8 cellular contexts compared by ENCODE assay signal in genomic region chr17:59848778-59849177, GRCh38. TPM values are rescaled to one million over a fixed set of nuclear protein-coding genes. Genes with fewer than 3 reads are reported as not detected.
DNase-seq lines count a peak whose midpoint lies in the region; ATAC-seq and TF ChIP-seq lines count a peak whose summit lies in the region.

No MANE protein-coding gene starts in this region.

- no peaks in the 10 kb centered on the region for H3K9me3 Mint-ChIP-seq in activated naive CD4-positive, alpha-beta T cell treated with anti-CD3 and anti-CD28 coated beads, Interleukin-2, amount 50 U/mL, for 24 hours

- intact Hi-C loops in lower leg skin (cut with DNase I; ENCODE audit: low total_unique reads) = no loop called here

- no peak overlapping the region for H3K4me3 ChIP-seq in GM12865 (ENCODE audit: low read depth, low read length)
- no peak overlapping the region for H3K4me3 ChIP-seq in lower leg skin (ENCODE audit: low read depth, poor library complexity, severe bottlenecking)

- H3K27ac Mint-ChIP-seq in activated naive CD4-positive, alpha-beta T cell treated with anti-CD3 and anti-CD28 coated beads, Interleukin-2, amount 50 U/mL, for 24 hours = peak overlapping the region; percentile 95

- H3K4me3 Mint-ChIP-seq in activated naive CD4-positive, alpha-beta T cell treated with anti-CD3 and anti-CD28 coated beads, Interleukin-2, amount 50 U/mL, for 24 hours = peak overlapping the region; percentile 77

- peaks cover 71% of the 10 kb centered on the region for H3K4me1 Mint-ChIP-seq in activated naive CD4-positive, alpha-beta T cell treated with anti-CD3 and anti-CD28 coated beads, Interleukin-2, amount 50 U/mL, for 24 hours

- no peak for TF ChIP-seq POLR2A in lower leg skin (IDR thresholded peaks at IDR 0.05)

- no peak for TF ChIP-seq CTCF in GM12865 (IDR thresholded peaks at IDR 0.05; ENCODE audit: insufficient read depth, low read depth, low read length, missing control alignments)
- TF ChIP-seq CTCF in lower leg skin (IDR thresholded peaks at IDR 0.05) = no peak

- DNase-seq in GM12865 (ENCODE audit: low read depth) = peak; percentile 93
- peak; percentile 81 to 96 for DNase-seq in lower leg skin (ENCODE audit: low spot score in 2 of 2)
- DNase-seq in NCI-H1694 (lab: John Stamatoyannopoulos, UW) = no peak
- no peak for DNase-seq in SW 1271 (lab: John Stamatoyannopoulos, UW)
- no peak for DNase-seq in NCI-H1417 treated with DMSO at 0.1 percent for 48 hours (lab: John Stamatoyannopoulos, UW)

- H3K27me3 Mint-ChIP-seq in activated naive CD4-positive, alpha-beta T cell treated with anti-CD3 and anti-CD28 coated beads, Interleukin-2, amount 50 U/mL, for 24 hours = no peaks in the 10 kb centered on the region

- ATAC-seq in HG03108 (IDR thresholded peaks at IDR 0.05; ENCODE audit: unreplicated experiment) = peak; percentile 35
- no peak for ATAC-seq in GM21737 (IDR thresholded peaks at IDR 0.05; ENCODE audit: unreplicated experiment)

- H3K36me3 Mint-ChIP-seq in activated naive CD4-positive, alpha-beta T cell treated with anti-CD3 and anti-CD28 coated beads, Interleukin-2, amount 50 U/mL, for 24 hours = peaks cover 3% of the 10 kb centered on the region

- WGBS in lower leg skin, 2 donors = 51 to 65% methylated on average over 7 of the region's 7 CpGs

RNA-seq across cellular contexts. Expression of gene TUBD1, which starts 44.0 kb away (rescaled TPM):
- 10 to 100 TPM in 2 of 4 donors, 1 to 10 TPM in 2; 8.2 to 22.5 (median 13.2) TPM for total RNA-seq in lower leg skin

RNA-seq across cellular contexts. Expression of gene RPS6KB1, which starts 44.1 kb away (rescaled TPM):
- total RNA-seq in lower leg skin = 10 to 100 TPM; 21.3 to 52.5 (median 28.2) TPM

Comparison
In these comparisons a context has a peak if more than half of its experiments do, and no peak if none do; other contexts are left out.
1. DNase-seq: peak in GM12865 (single experiment) and lower leg skin (2 of 2); none in NCI-H1694 (single experiment), SW 1271 (0 of 2) and NCI-H1417 treated with DMSO at 0.1 percent for 48 hours (single experiment).